In the genomic region with DNA sequence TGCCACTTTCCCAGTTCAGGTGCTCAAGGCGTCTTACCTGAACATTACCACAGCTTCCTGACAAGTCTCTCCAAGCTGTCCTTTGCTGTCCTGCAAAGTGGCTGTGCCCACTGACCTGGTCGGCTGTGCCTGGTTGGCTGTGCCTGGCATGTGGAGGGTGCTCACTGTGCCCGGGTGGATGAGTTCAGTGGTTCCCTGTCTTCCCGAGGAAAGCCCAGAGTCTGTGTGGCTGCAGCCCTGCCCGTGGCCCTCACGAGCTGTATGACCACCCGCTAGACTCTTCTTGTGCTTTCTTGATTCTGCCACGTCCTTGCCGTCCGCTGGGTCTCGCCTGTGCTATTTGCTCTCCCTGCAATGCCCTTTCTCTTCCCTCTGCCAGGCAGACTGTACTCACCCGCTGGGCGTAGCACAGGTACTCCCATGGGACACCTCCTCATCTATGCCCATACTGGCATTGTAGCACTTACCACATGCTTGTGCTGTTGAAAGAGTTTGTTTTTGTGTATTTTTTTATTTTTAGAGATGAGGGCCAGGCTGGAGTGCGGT, we compare ENCODE assay signal across 24 cellular contexts.
DNase-seq lines count a peak whose midpoint lies in the region; ATAC-seq, FAIRE-seq and TF ChIP-seq lines count a peak whose summit lies in the region.
"Had no signal": no experiment of that assay in that cellular context is flagged by ENCODE, and none has a peak within 500 bp of the region (broad histone marks: within the 10 kb centered on the region; RNA-seq: fewer than 3 reads in every experiment).

No MANE protein-coding gene starts in this region.

- H3K27me3 Mint-ChIP-seq in progenitor cell of endocrine pancreas: peaks cover 61% of the 10 kb centered on the region

- H3K36me3 Mint-ChIP-seq in progenitor cell of endocrine pancreas (ENCODE audit: insufficient read depth): no peaks in the 10 kb centered on the region
- H3K36me3 Mint-ChIP-seq: IgD-negative memory B cell had no signal

- H3K9ac ChIP-seq in kidney (ENCODE audit: low read length in 2 of 2): no peak overlapping the region

- intact Hi-C loops in kidney (cut with DNase I): no loop called here

- H3K27ac Mint-ChIP-seq in progenitor cell of endocrine pancreas: no peak overlapping the region
- H3K27ac Mint-ChIP-seq: IgD-negative memory B cell; T-helper 1 cell treated with Interleukin-12 subunit alpha and Interleukin-12 subunit beta and Interleukin-4 antibody, amounts not matched to agents 30 μg/mL and 1 μg/mL, for 36 hours had no signal

- no peaks in the 10 kb centered on the region for H3K9me3 Mint-ChIP-seq in progenitor cell of endocrine pancreas (ENCODE audit: low read depth)
- H3K9me3 Mint-ChIP-seq: T-helper 1 cell treated with Interleukin-12 subunit alpha and Interleukin-12 subunit beta and Interleukin-4 antibody, amounts not matched to agents 30 μg/mL and 1 μg/mL, for 36 hours had no signal

- no peak overlapping the region for H3K4me3 ChIP-seq in kidney (ENCODE audit: low read length in 2 of 2)
- H3K4me3 ChIP-seq: MG63, SJCRH30 had no signal

- peaks cover 22% of the 10 kb centered on the region for H3K4me1 Mint-ChIP-seq in progenitor cell of endocrine pancreas (ENCODE audit: low read depth)

- H3K9me3 ChIP-seq in kidney (ENCODE audit: control insufficient read depth in 1 of 2, low read length in 2 of 2): no peaks in the 10 kb centered on the region
- H3K9me3 ChIP-seq: MG63, SJCRH30 had no signal

- TF ChIP-seq CTCF in kidney (IDR thresholded peaks at IDR 0.05; ENCODE audit: borderline replicate concordance, extremely low read depth, insufficient read depth): no peak
- TF ChIP-seq CTCF in progenitor cell of endocrine pancreas (IDR thresholded peaks at IDR 0.05; ENCODE audit: unreplicated experiment): no peak

- FAIRE-seq in kidney (lab: Jason Lieb, UNC): no peak
- FAIRE-seq: D721Med, G401.6, H54 had no signal

- no peak for ATAC-seq in HG03159 (IDR thresholded peaks at IDR 0.05; ENCODE audit: unreplicated experiment)
- ATAC-seq: PC-3 had no signal

- peaks cover 0 to 6% of the 10 kb centered on the region in 2 donors for H3K36me3 ChIP-seq in kidney (ENCODE audit: control insufficient read depth in 1 of 2, insufficient read depth in 2 of 2, low read length in 2 of 2)
- H3K36me3 ChIP-seq: MG63, SJCRH30 had no signal

- H3K27ac ChIP-seq in kidney (ENCODE audit: low read depth in 2 of 2, low read length in 2 of 2): no peak overlapping the region
- H3K27ac ChIP-seq: SJCRH30 had no signal

- DNase-seq in DMS153 (lab: John Stamatoyannopoulos, UW) (peak; percentile 62), DMS79 treated with DMSO at 0.1 percent for 48 hours (lab: John Stamatoyannopoulos, UW) (peak; percentile 78), NCI-H345 (lab: John Stamatoyannopoulos, UW) (peak; percentile 72), kidney (peak; percentile 39), SKM-1 (lab: John Stamatoyannopoulos, UW; ENCODE audit: unreplicated experiment) (no peak), progenitor cell of endocrine pancreas (ENCODE audit: low spot score, unreplicated experiment) (no peak), CD1c-positive myeloid dendritic cell (ENCODE audit: extremely low spot score) (no peak)
- DNase-seq: ACHN, C1 segment of cervical spinal cord, Kasumi-1, MG63, NCI-H1048, NCI-H146, NCI-H2081 treated with DMSO at 0.1 percent for 48 hours, NCI-H82, PC-3, RPMI8226, SJCRH30 had no signal

- H3K4me3 Mint-ChIP-seq in progenitor cell of endocrine pancreas (ENCODE audit: low read depth): no peak overlapping the region
- H3K4me3 Mint-ChIP-seq: IgD-negative memory B cell; T-helper 1 cell treated with Interleukin-12 subunit alpha and Interleukin-12 subunit beta and Interleukin-4 antibody, amounts not matched to agents 30 μg/mL and 1 μg/mL, for 36 hours had no signal

- peaks cover 0 to 14% of the 10 kb centered on the region in 2 donors for H3K4me1 ChIP-seq in kidney (ENCODE audit: control insufficient read depth in 1 of 2, insufficient read depth in 1 of 2, low read depth in 1 of 2, low read length in 2 of 2)

Comparison
In these comparisons a context has a peak if more than half of its experiments do, and no peak if none do; other contexts are left out.
1. DNase-seq: peak in DMS153 (single experiment), DMS79 treated with DMSO at 0.1 percent for 48 hours (single experiment), NCI-H345 (single experiment) and kidney (single experiment); none in SKM-1 (single experiment), progenitor cell of endocrine pancreas (single experiment) and CD1c-positive myeloid dendritic cell (single experiment).